ENCODE assay signal across 8 cellular contexts in the genomic region with DNA sequence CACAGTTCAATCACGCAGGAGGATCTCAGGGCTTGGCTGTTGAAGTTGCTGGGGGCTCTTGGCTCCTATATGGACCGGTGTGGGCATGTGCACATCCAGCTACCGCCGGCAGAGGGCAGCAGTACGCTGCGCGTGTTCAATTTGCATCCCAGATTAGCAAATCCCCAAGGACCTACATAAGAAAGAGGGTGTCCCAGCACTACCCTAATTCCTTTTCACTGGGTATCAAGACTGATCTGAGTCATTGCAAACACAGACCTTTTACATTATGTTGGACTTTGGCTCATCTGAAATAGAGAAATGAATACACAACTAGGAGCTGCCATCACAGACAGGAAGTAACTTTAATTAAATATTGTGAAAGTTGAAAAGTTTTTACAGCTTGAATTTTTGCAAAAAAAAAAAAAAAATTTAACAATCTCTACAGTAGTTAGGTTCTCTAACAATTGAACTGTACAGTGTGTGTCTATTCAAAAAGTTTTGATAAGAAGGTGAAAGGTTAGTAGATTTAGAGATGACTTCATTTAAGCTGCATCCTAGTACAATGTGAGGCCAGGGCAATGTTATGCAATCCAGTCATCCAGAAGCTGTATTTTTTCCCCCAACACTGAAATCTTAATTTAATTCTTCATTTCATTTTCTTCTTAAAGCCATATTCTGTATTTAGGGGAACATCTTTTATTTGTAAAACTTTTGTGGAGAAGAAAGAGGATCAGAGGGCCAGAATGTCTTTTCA.
DNase-seq lines count a peak whose midpoint lies in the region; ATAC-seq and TF ChIP-seq lines count a peak whose summit lies in the region.

No MANE protein-coding gene starts in this region.

- H3K36me3 Mint-ChIP-seq in endodermal cell (ENCODE audit: low read depth), result no peaks in the 10 kb centered on the region

- no peaks in the 10 kb centered on the region for H3K27me3 ChIP-seq in endodermal cell (ENCODE audit: control insufficient read depth, insufficient read depth, low read length, poor library complexity, severe bottlenecking)

- H3K36me3 ChIP-seq in endodermal cell (ENCODE audit: control insufficient read depth, insufficient read depth, low read length), result no peaks in the 10 kb centered on the region

- DNase-seq in CD1c-positive myeloid dendritic cell (ENCODE audit: extremely low spot score), result peak; percentile 80
- peak; percentile 55 for DNase-seq in NCI-H82 treated with DMSO at 0.1 percent for 48 hours (lab: John Stamatoyannopoulos, UW; ENCODE audit: unreplicated experiment)
- peak; percentile 89 for DNase-seq in activated CD8-positive, alpha-beta memory T cell treated with anti-CD3 and anti-CD28 coated beads for 24 hours
- DNase-seq in endodermal cell, result peak; percentile 96
- peak; percentile 37 for DNase-seq in middle frontal gyrus (ENCODE audit: extremely low spot score, low spot score)
- DNase-seq in stimulated activated CD8-positive, alpha-beta memory T cell treated with anti-CD3 and anti-CD28 coated beads, Interleukin-4, amount 100 ng/mL, for 48 hours, result peak; percentile 84

- H3K4me1 ChIP-seq in endodermal cell (ENCODE audit: control insufficient read depth, insufficient read depth, low read length), result peaks cover 9% of the 10 kb centered on the region

- no peak overlapping the region for H3K4me3 Mint-ChIP-seq in endodermal cell

- TF ChIP-seq CTCF in endodermal cell (conservative IDR thresholded peaks at IDR 0.05), result peak; percentile 98

- no peaks in the 10 kb centered on the region for H3K9me3 Mint-ChIP-seq in endodermal cell

- no peak overlapping the region for H3K27ac ChIP-seq in endodermal cell (ENCODE audit: low read depth, low read length)

- no peaks in the 10 kb centered on the region for H3K9me3 ChIP-seq in endodermal cell (ENCODE audit: control insufficient read depth, low read length)

- H3K4me3 ChIP-seq in endodermal cell (ENCODE audit: low read length), result no peak overlapping the region

- no peaks in the 10 kb centered on the region for H3K27me3 Mint-ChIP-seq in endodermal cell (ENCODE audit: insufficient read depth)

- peaks cover 41% of the 10 kb centered on the region for H3K4me1 Mint-ChIP-seq in endodermal cell

- no peak overlapping the region for H3K27ac Mint-ChIP-seq in endodermal cell

- peak; percentile 55 for ATAC-seq in GM19328 (IDR thresholded peaks at IDR 0.05; ENCODE audit: unreplicated experiment)
- peak; percentile 94 for ATAC-seq in HG03432 (IDR thresholded peaks at IDR 0.05; ENCODE audit: unreplicated experiment)

- WGBS in endodermal cell (ENCODE audit: insufficient coverage in 1 of 2, insufficient read length in 1 of 2), 2 experiments, result 3% methylated on average over 7 of the region's 7 CpGs

- H3K9ac ChIP-seq in endodermal cell (ENCODE audit: extremely low read depth, low read length, poor library complexity, severe bottlenecking), result no peak overlapping the region

Comparison
In these comparisons a context has a peak if more than half of its experiments do, and no peak if none do; other contexts are left out.
1. DNase-seq: peak in every context shown above with its lines; median percentile 96 in endodermal cell; 89 in activated CD8-positive, alpha-beta memory T cell treated with anti-CD3 and anti-CD28 coated beads for 24 hours; 84 in stimulated activated CD8-positive, alpha-beta memory T cell treated with anti-CD3 and anti-CD28 coated beads, Interleukin-4, amount 100 ng/mL, for 48 hours; 80 in CD1c-positive myeloid dendritic cell; 55 in NCI-H82 treated with DMSO at 0.1 percent for 48 hours; 37 in middle frontal gyrus.